In the genomic region with DNA sequence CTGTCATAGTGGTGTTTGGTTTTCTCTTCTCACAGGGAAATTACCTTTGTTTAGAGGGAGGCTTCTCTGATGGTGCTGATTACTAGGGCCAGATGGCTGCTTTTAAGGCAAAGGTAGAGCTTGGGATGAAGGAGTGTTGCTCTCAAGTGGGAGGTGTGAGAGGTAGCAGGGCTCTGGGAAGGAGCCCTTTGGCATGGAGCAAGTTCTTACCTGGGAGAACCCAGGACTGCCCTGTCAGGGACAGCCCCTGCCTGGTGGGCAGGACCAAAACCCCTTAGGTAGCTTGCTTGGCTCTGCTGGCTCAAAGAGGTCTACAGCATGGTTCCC, we compare ENCODE assay signal across 21 cellular contexts.
A peak's percentile ranks its signal among the peaks of the same experiment; 100 is the strongest.
DNase-seq lines count a peak whose midpoint lies in the region; ATAC-seq and TF ChIP-seq lines count a peak whose summit lies in the region.
"Had no signal": no experiment of that assay in that cellular context is flagged by ENCODE, and none has a peak within 500 bp of the region (broad histone marks: within the 10 kb centered on the region; RNA-seq: fewer than 3 reads in every experiment).

No MANE protein-coding gene starts in this region.

- no peak overlapping the region for H3K27ac Mint-ChIP-seq in osteocyte (ENCODE audit: unreplicated experiment)
- H3K27ac Mint-ChIP-seq: CD4-positive, alpha-beta T cell; CD8-positive, alpha-beta memory T cell; GM23338 had no signal

- H3K27me3 ChIP-seq in esophagus muscularis mucosa (no peaks in the 10 kb centered on the region), sigmoid colon (no peaks in the 10 kb centered on the region)
- H3K27me3 ChIP-seq: BLaER1 treated with 17β-estradiol and CSF1 and Interleukin-3, amounts not matched to agents 10 nM and 100 nM had no signal

- H3K4me1 ChIP-seq in esophagus muscularis mucosa (no peaks in the 10 kb centered on the region), sigmoid colon (no peaks in the 10 kb centered on the region)
- H3K4me1 ChIP-seq: A549; BE2C; BLaER1 treated with 17β-estradiol and CSF1 and Interleukin-3, amounts not matched to agents 10 nM and 100 nM had no signal

- H3K9me3 ChIP-seq in esophagus muscularis mucosa: no peaks in the 10 kb centered on the region
- no peaks in the 10 kb centered on the region for H3K9me3 ChIP-seq in sigmoid colon
- H3K9me3 ChIP-seq: BE2C; BLaER1 treated with 17β-estradiol and CSF1 and Interleukin-3, amounts not matched to agents 10 nM and 100 nM had no signal

- H3K36me3 Mint-ChIP-seq in osteocyte (ENCODE audit: unreplicated experiment): no peaks in the 10 kb centered on the region
- H3K36me3 Mint-ChIP-seq: CD14-positive monocyte had no signal

- TF ChIP-seq CTCF in esophagus muscularis mucosa (IDR thresholded peaks at IDR 0.05): no peak
- TF ChIP-seq CTCF in osteocyte (IDR thresholded peaks at IDR 0.05): no peak
- no peak for TF ChIP-seq CTCF in sigmoid colon (IDR thresholded peaks at IDR 0.05)

- H3K4me3 ChIP-seq in esophagus muscularis mucosa: no peak overlapping the region
- no peak overlapping the region for H3K4me3 ChIP-seq in sigmoid colon
- H3K4me3 ChIP-seq: A549; BLaER1 treated with 17β-estradiol and CSF1 and Interleukin-3, amounts not matched to agents 10 nM and 100 nM; GM23338 had no signal

- ATAC-seq in GM21737 (IDR thresholded peaks at IDR 0.05; ENCODE audit: unreplicated experiment): no peak
- no peak for ATAC-seq in HG03139 (IDR thresholded peaks at IDR 0.05; ENCODE audit: unreplicated experiment)
- ATAC-seq: A549, GM23338, HCT116 had no signal

- no peak for TF ChIP-seq EP300 in esophagus muscularis mucosa (IDR thresholded peaks at IDR 0.05)
- no peak for TF ChIP-seq EP300 in sigmoid colon (IDR thresholded peaks at IDR 0.05)

- no peak overlapping the region for H3K4me3 Mint-ChIP-seq in osteocyte (ENCODE audit: unreplicated experiment)
- H3K4me3 Mint-ChIP-seq: CD14-positive monocyte; CD4-positive, alpha-beta T cell; CD8-positive, alpha-beta memory T cell; GM23338; H9 had no signal

- TF ChIP-seq POLR2A in esophagus muscularis mucosa (IDR thresholded peaks at IDR 0.05; ENCODE audit: low read depth) (no peak), sigmoid colon (IDR thresholded peaks at IDR 0.05) (no peak)

- DNase-seq in NCI-H524 (lab: John Stamatoyannopoulos, UW) (peak; percentile 4 to 59), NCI-H524 treated with DMSO at 0.1 percent for 48 hours (lab: John Stamatoyannopoulos, UW) (no peak), esophagus muscularis mucosa (ENCODE audit: extremely low spot score) (peak; percentile 89), osteocyte (ENCODE audit: extremely low spot score, unreplicated experiment) (peak; percentile 23), sigmoid colon (no peak)
- DNase-seq: 8988T; ACHN; AML-193; BE2C; CD4-positive, alpha-beta T cell; CD8-positive, alpha-beta memory T cell; DMS153; DND-41; H9 had no signal

- H3K27ac ChIP-seq in esophagus muscularis mucosa (replicated peaks in 1 of 4): no peak overlapping the region
- H3K27ac ChIP-seq in sigmoid colon: no peak overlapping the region
- H3K27ac ChIP-seq: A549; BLaER1 treated with 17β-estradiol and CSF1 and Interleukin-3, amounts not matched to agents 10 nM and 100 nM had no signal

- no peaks in the 10 kb centered on the region for H3K4me1 Mint-ChIP-seq in osteocyte (ENCODE audit: unreplicated experiment)
- H3K4me1 Mint-ChIP-seq: CD8-positive, alpha-beta memory T cell; GM23338 had no signal

- peaks cover 37% of the 10 kb centered on the region for H3K27me3 Mint-ChIP-seq in osteocyte (ENCODE audit: unreplicated experiment)

- H3K9me3 Mint-ChIP-seq in osteocyte (ENCODE audit: unreplicated experiment): no peaks in the 10 kb centered on the region
- H3K9me3 Mint-ChIP-seq: CD4-positive, alpha-beta T cell; CD8-positive, alpha-beta memory T cell; GM23338; H9 had no signal

- intact Hi-C loops in esophagus muscularis mucosa (cut with DNase I): no loop called here
- intact Hi-C loops in sigmoid colon (cut with DNase I): no loop called here

- H3K36me3 ChIP-seq in esophagus muscularis mucosa: no peaks in the 10 kb centered on the region
- H3K36me3 ChIP-seq in sigmoid colon: no peaks in the 10 kb centered on the region
- H3K36me3 ChIP-seq: BE2C; BLaER1 treated with 17β-estradiol and CSF1 and Interleukin-3, amounts not matched to agents 10 nM and 100 nM had no signal

Comparison
In these comparisons a context has a peak if more than half of its experiments do, and no peak if none do; other contexts are left out.
1. DNase-seq: peak in NCI-H524 (2 of 2), esophagus muscularis mucosa (single experiment) and osteocyte (single experiment); none in NCI-H524 treated with DMSO at 0.1 percent for 48 hours (single experiment) and sigmoid colon (single experiment).